ENCODE assay signal across 8 cellular contexts in genomic region chr9:12702160-12702758, GRCh38.
A peak's percentile ranks its signal among the peaks of the same experiment; 100 is the strongest.
DNase-seq lines count a peak whose midpoint lies in the region; TF ChIP-seq lines count a peak whose summit lies in the region.

No MANE protein-coding gene starts in this region.

- DNase-seq in NCI-H2227 (lab: John Stamatoyannopoulos, UW; ENCODE audit: unreplicated experiment), result peak; percentile 54
- peak; percentile 54 for DNase-seq in dedifferentiated amniotic fluid mesenchymal stem cell (ENCODE audit: extremely low spot score)
- peak; percentile 75 for DNase-seq in medulla oblongata (ENCODE audit: extremely low spot score)
- no peak for DNase-seq in activated CD8-positive, alpha-beta memory T cell treated with anti-CD3 and anti-CD28 coated beads for 24 hours
- no peak for DNase-seq in NCI-H2029 treated with DMSO at 0.1 percent for 48 hours (lab: John Stamatoyannopoulos, UW)
- DNase-seq in AML-193 (lab: John Stamatoyannopoulos, UW), result no peak
- DNase-seq in effector CD8-positive, alpha-beta T cell (lab: John Stamatoyannopoulos, UW), result no peak

- peak; percentile 86 for TF ChIP-seq CTCF in C4-2B (conservative IDR thresholded peaks at IDR 0.05)

- H3K27ac ChIP-seq in C4-2B, result no peak overlapping the region

Comparison
In these comparisons a context has a peak if more than half of its experiments do, and no peak if none do; other contexts are left out.
1. DNase-seq: peak in NCI-H2227 (single experiment), dedifferentiated amniotic fluid mesenchymal stem cell (single experiment) and medulla oblongata (single experiment); none in activated CD8-positive, alpha-beta memory T cell treated with anti-CD3 and anti-CD28 coated beads for 24 hours (single experiment), NCI-H2029 treated with DMSO at 0.1 percent for 48 hours (single experiment), AML-193 (0 of 2) and effector CD8-positive, alpha-beta T cell (single experiment).